In genomic region chr2:72496479-72496878, GRCh38 we compare ENCODE assay signal across 33 cellular contexts.
"Had no signal": no experiment of that assay in that cellular context is flagged by ENCODE, and none has a peak within 500 bp of the region (broad histone marks: within the 10 kb centered on the region; RNA-seq: fewer than 3 reads in every experiment).

No MANE protein-coding gene starts in this region.

- H3K36me3 ChIP-seq: MG63 had no signal

- H3K4me3 ChIP-seq: MG63 had no signal

- DNase-seq: Karpas-422, Kasumi-1, MG63, MM.1S, MV-4-11, NCI-H1048, NCI-H1092, NCI-H1092 treated with DMSO at 0.1 percent for 48 hours, NCI-H1105, NCI-H1105 treated with DMSO at 0.1 percent for 48 hours, NCI-H1417, NCI-H1417 treated with DMSO at 0.1 percent for 48 hours, NCI-H1436, NCI-H1436 treated with DMSO at 0.1 percent for 48 hours, NCI-H146, NCI-H1694, NCI-H1694 treated with DMSO at 0.1 percent for 48 hours, NCI-H187, NCI-H187 treated with DMSO at 0.1 percent for 48 hours, NCI-H1930, NCI-H2029, NCI-H2029 treated with DMSO at 0.1 percent for 48 hours, NCI-H2081, NCI-H2081 treated with DMSO at 0.1 percent for 48 hours, NCI-H2107, NCI-H2171, NCI-H2227 treated with DMSO at 0.1 percent for 48 hours, NCI-H226, NCI-H345, NCI-H446, NCI-H446 treated with DMSO at 0.1 percent for 48 hours, NCI-H510A, NCI-H510A treated with DMSO at 0.1 percent for 48 hours had no signal

- H3K27me3 ChIP-seq: MG63 had no signal
